ENCODE assay signal across 8 cellular contexts in the genomic region with DNA sequence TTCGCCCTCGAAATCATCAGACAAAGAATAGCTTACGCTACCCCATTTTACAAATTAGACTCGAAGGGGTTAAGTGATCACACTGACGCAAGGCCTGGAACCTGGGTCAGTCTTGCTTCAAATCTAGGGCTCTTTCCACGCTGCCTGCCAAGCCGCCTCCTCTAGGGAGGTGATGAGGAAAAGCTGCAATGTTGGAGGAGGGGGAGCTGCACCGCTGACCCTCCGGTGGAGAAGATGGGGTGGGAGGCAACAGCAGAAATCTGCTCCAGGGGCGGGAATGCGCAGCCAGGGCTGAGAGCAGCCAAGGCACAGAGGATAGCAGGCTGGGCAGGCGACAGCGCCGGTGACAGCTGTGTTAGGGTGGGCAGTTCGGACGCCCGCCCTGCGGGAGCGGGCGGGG. TPM values are rescaled to one million over a fixed set of nuclear protein-coding genes. Genes with fewer than 3 reads are reported as not detected.
DNase-seq lines count a peak whose midpoint lies in the region; ATAC-seq and TF ChIP-seq lines count a peak whose summit lies in the region.

No MANE protein-coding gene starts in this region.

- WGBS in heart left ventricle, 4 donors: 2 to 4% (median 3%) methylated on average over 11 to 20 of the region's 20 CpGs

- peak in 1 of 4 donors; percentile 2 for ATAC-seq in heart left ventricle

- TF ChIP-seq CTCF in GM12875 (IDR thresholded peaks at IDR 0.05; ENCODE audit: borderline replicate concordance, insufficient read depth, low read depth, low read length) (no peak), WI38 (IDR thresholded peaks at IDR 0.05; ENCODE audit: low read depth, low read length) (no peak), heart left ventricle (IDR thresholded peaks at IDR 0.05) (no peak)

- no peak for TF ChIP-seq POLR2A in heart left ventricle (IDR thresholded peaks at IDR 0.05)

- no peaks in the 10 kb centered on the region for H3K27me3 ChIP-seq in heart left ventricle

- H3K4me3 ChIP-seq in GM12875 (ENCODE audit: low read depth, low read length) (peak overlapping the region; percentile 99), WI38 (ENCODE audit: low read depth, low read length) (peak overlapping the region; percentile 97), heart left ventricle (peak overlapping the region; percentile 63 to 98 (median 89)), skeletal muscle cell (ENCODE audit: low read depth, low read length) (peak overlapping the region; percentile 95)

- H3K27ac ChIP-seq in heart left ventricle: peak overlapping the region; percentile 94 to 99 (median 98)

- intact Hi-C loops in heart left ventricle (cut with DNase I): loop anchor here in 2 of 10 donors (2.0 kb wide), 1 partner anchor 47 kb away; a partner anchor contains a TSS

- DNase-seq in heart left ventricle (peak in 2 of 5 donors; percentile 49 to 51), skeletal muscle cell (ENCODE audit: low read depth) (no peak), 8988T (no peak), NCI-H774 (lab: John Stamatoyannopoulos, UW) (no peak), T1000 (lab: John Stamatoyannopoulos, UW) (no peak), mucosa of gallbladder (ENCODE audit: low spot score) (no peak)

- H3K9me3 ChIP-seq in heart left ventricle: no peaks in the 10 kb centered on the region

- H3K36me3 ChIP-seq in heart left ventricle: peaks cover 0 to 44% (median 42%) of the 10 kb centered on the region in 9 donors

- peaks cover 0 to 34% (median 26%) of the 10 kb centered on the region in 12 donors for H3K4me1 ChIP-seq in heart left ventricle

RNA-seq across cellular contexts. Expression of a gene that starts 0.6 kb away (rescaled TPM):
- total RNA-seq in heart left ventricle: 10 to 100 TPM; 21.7 to 65.8 (median 28.2) TPM
- 10 to 100 TPM; 13.9 to 34.5 TPM for polyA plus RNA-seq in heart left ventricle
- total RNA-seq in mucosa of gallbladder: 84.4 TPM

RNA-seq across cellular contexts. Expression of a gene that starts 11.6 kb away (rescaled TPM):
- 10 to 100 TPM; 33.1 to 66.6 (median 42.1) TPM for total RNA-seq in heart left ventricle
- polyA plus RNA-seq in heart left ventricle: 10 to 100 TPM; 13.7 to 59.2 TPM
- 46.5 TPM for total RNA-seq in mucosa of gallbladder

RNA-seq across cellular contexts. Expression of a gene that starts 11.8 kb away (rescaled TPM):
- 100 to 1,000 TPM; 388 to 652 (median 636) TPM for total RNA-seq in heart left ventricle
- 1,000 to 10,000 TPM in 1 of 2 donors, 100 to 1,000 TPM in 1; 973 to 1,119 TPM for polyA plus RNA-seq in heart left ventricle
- total RNA-seq in mucosa of gallbladder: 835 TPM

RNA-seq across cellular contexts. Expression of a gene that starts 16.2 kb away (rescaled TPM):
- total RNA-seq in heart left ventricle (10 to 100 TPM in 1 of 9 donors, 1 to 10 TPM in 8; 5.5 to 14.3 (median 7.3) TPM), mucosa of gallbladder (15.1 TPM)
- polyA plus RNA-seq in heart left ventricle: 10 to 100 TPM; 12.4 to 15.5 TPM

RNA-seq across cellular contexts. Expression of a gene that starts 22.1 kb away (rescaled TPM):
- total RNA-seq in heart left ventricle (100 to 1,000 TPM in 3 of 9 donors, 10 to 100 TPM in 6; 25.1 to 752 (median 78.6) TPM), mucosa of gallbladder (184 TPM)
- polyA plus RNA-seq in heart left ventricle: 10 to 100 TPM; 17.6 to 59.9 TPM
